Comparison of ENCODE assay signal across 1 cellular context in genomic region chr12:91819132-91819447, GRCh38.
TF ChIP-seq lines count a peak whose summit lies in the region.

No MANE protein-coding gene starts in this region.

TF ChIP-seq in liver, 16 proteins besides CTCF, POLR2A, EP300 and RAD21 (continued from another document):
- TF ChIP-seq ZBTB33 (IDR thresholded peaks at IDR 0.05), result peak; percentile 83
- TF ChIP-seq FOXA2 (IDR thresholded peaks at IDR 0.05), result peak; percentile 90
- peak; percentile 44 for TF ChIP-seq REST (IDR thresholded peaks at IDR 0.05)
- TF ChIP-seq HNF4A (conservative IDR thresholded peaks at IDR 0.05), result peak; percentile 82 to 86
- peak; percentile 75 for TF ChIP-seq MAX (IDR thresholded peaks at IDR 0.05)
- TF ChIP-seq JUND (IDR thresholded peaks at IDR 0.05), result peak; percentile 72 to 81
- peak in 1 of 2 donors; percentile 72 for TF ChIP-seq EGR1 (IDR thresholded peaks at IDR 0.05; ENCODE audit: low read depth in 2 of 2)
- TF ChIP-seq RXRA (IDR thresholded peaks at IDR 0.05), result peak; percentile 96
- peak; percentile 43 for TF ChIP-seq FOXA1 (IDR thresholded peaks at IDR 0.05)
- TF ChIP-seq TAF1 (conservative IDR thresholded peaks at IDR 0.05), result no peak
- peak; percentile 85 for TF ChIP-seq ATF3 (IDR thresholded peaks at IDR 0.05)
- TF ChIP-seq YY1 (IDR thresholded peaks at IDR 0.05), result peak; percentile 31
